ENCODE assay signal across 12 cellular contexts in the genomic region with DNA sequence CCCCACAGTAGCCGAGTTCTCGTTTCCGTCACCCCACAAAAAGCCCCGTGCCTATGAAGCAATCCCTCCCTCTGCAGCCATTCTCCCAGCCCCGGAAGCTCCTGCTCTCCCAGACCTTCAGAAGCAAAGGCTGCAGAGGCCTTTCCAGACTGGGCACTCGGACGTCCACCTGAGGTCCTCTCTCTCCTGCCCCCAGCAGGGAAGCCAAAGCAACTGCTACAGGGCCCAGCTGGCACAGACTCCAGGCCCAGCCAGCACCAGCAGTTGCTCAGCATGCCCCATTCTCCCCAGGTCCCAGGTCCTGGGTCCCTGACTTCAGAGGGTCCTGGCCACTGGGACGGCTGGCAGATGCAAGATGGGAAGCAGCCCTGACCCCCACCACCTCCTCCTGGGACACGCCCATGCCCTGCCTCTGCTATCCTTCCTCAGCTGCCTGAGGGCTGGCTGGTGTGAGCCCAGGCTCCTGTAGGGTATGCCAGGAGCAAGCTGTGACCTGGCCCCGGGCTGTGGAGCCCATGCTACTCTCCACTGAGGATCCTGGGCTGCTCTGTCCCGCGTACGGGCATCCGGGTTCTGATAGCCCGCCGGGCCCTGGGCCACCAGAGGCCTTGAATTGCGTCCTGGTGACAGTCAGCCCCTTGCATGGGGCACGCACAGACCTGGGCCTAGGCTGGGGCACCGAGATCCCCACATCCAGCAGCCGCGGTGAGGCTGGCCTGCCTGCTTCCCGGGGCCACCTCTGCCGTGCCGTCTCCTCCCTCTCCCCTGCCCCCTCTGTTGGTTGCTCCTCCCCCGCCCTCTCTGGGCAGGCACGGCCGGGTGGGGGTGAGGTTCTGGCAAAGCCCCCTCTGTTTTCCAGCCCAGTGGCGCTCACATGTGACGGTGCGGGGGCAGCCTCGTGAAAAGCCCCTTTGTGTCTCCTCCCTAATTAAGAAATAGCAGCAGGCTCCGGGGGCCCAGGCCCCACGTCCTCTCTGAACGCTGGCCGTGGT.
DNase-seq lines count a peak whose midpoint lies in the region; ATAC-seq and TF ChIP-seq lines count a peak whose summit lies in the region.
"Had no signal": no experiment of that assay in that cellular context is flagged by ENCODE, and none has a peak within 500 bp of the region (broad histone marks: within the 10 kb centered on the region; RNA-seq: fewer than 3 reads in every experiment).

No MANE protein-coding gene starts in this region.

- no peaks in the 10 kb centered on the region for H3K36me3 ChIP-seq in Peyer's patch
- H3K36me3 ChIP-seq: upper lobe of left lung had no signal

- no peak for ATAC-seq in activated naive CD4-positive, alpha-beta T cell treated with anti-CD3 and anti-CD28 coated beads, Interleukin-2, amount 50 U/mL, for 72 hours
- ATAC-seq in GM18909 (IDR thresholded peaks at IDR 0.05; ENCODE audit: poor library complexity, unreplicated experiment): no peak

- H3K27me3 Mint-ChIP-seq in activated naive CD4-positive, alpha-beta T cell treated with anti-CD3 and anti-CD28 coated beads, Interleukin-2, amount 50 U/mL, for 24 hours: no peaks in the 10 kb centered on the region
- H3K27me3 Mint-ChIP-seq in chondrocyte (ENCODE audit: low read depth) (no peaks in the 10 kb centered on the region), mesothelial cell of epicardium (ENCODE audit: low read depth) (no peaks in the 10 kb centered on the region)
- H3K27me3 Mint-ChIP-seq: dendritic cell treated with granulocyte-macrophage colony-stimulating factor and Interleukin-4, amounts not matched to agents 40 ng/mL and 50 ng/mL, for 4 days had no signal

- DNase-seq in activated naive CD4-positive, alpha-beta T cell treated with anti-CD3 and anti-CD28 coated beads, Interleukin-2, amount 50 U/mL, for 72 hours (ENCODE audit: low spot score in 2 of 2): no peak
- DNase-seq in chondrocyte (ENCODE audit: low spot score): no peak
- DNase-seq in midbrain (lab: John Stamatoyannopoulos, UW): peak; percentile 75
- no peak for DNase-seq in DMS53 treated with DMSO at 0.1 percent for 48 hours (lab: John Stamatoyannopoulos, UW; ENCODE audit: unreplicated experiment)
- DNase-seq in mesothelial cell of epicardium (ENCODE audit: low spot score in 2 of 2, unreplicated experiment in 2 of 2): no peak
- DNase-seq in Peyer's patch: no peak
- DNase-seq: activated naive CD4-positive, alpha-beta T cell treated with anti-CD3 and anti-CD28 coated beads, Interleukin-2, amount 50 U/mL, for 16 hours; kidney glomerular epithelial cell had no signal

- no peaks in the 10 kb centered on the region for H3K4me1 Mint-ChIP-seq in activated naive CD4-positive, alpha-beta T cell treated with anti-CD3 and anti-CD28 coated beads, Interleukin-2, amount 50 U/mL, for 24 hours
- H3K4me1 Mint-ChIP-seq in chondrocyte (ENCODE audit: low read depth) (no peaks in the 10 kb centered on the region), mesothelial cell of epicardium (no peaks in the 10 kb centered on the region)

- no peaks in the 10 kb centered on the region for H3K27me3 ChIP-seq in Peyer's patch
- H3K27me3 ChIP-seq: upper lobe of left lung had no signal

- no peaks in the 10 kb centered on the region for H3K9me3 ChIP-seq in Peyer's patch
- H3K9me3 ChIP-seq: upper lobe of left lung had no signal

- H3K27ac ChIP-seq in Peyer's patch: no peak overlapping the region
- H3K27ac ChIP-seq: upper lobe of left lung had no signal

- no peaks in the 10 kb centered on the region for H3K9me3 Mint-ChIP-seq in activated naive CD4-positive, alpha-beta T cell treated with anti-CD3 and anti-CD28 coated beads, Interleukin-2, amount 50 U/mL, for 24 hours
- H3K9me3 Mint-ChIP-seq in activated naive CD4-positive, alpha-beta T cell treated with anti-CD3 and anti-CD28 coated beads, Interleukin-2, amount 50 U/mL, for 72 hours: no peaks in the 10 kb centered on the region
- H3K9me3 Mint-ChIP-seq in chondrocyte (ENCODE audit: low read depth): no peaks in the 10 kb centered on the region
- H3K9me3 Mint-ChIP-seq in mesothelial cell of epicardium: no peaks in the 10 kb centered on the region
- H3K9me3 Mint-ChIP-seq: dendritic cell treated with granulocyte-macrophage colony-stimulating factor and Interleukin-4, amounts not matched to agents 40 ng/mL and 50 ng/mL, for 4 days had no signal

- no peak overlapping the region for H3K4me3 Mint-ChIP-seq in activated naive CD4-positive, alpha-beta T cell treated with anti-CD3 and anti-CD28 coated beads, Interleukin-2, amount 50 U/mL, for 24 hours
- H3K4me3 Mint-ChIP-seq in chondrocyte (ENCODE audit: unreplicated experiment): no peak overlapping the region
- H3K4me3 Mint-ChIP-seq in mesothelial cell of epicardium: no peak overlapping the region
- H3K4me3 Mint-ChIP-seq: dendritic cell treated with granulocyte-macrophage colony-stimulating factor and Interleukin-4, amounts not matched to agents 40 ng/mL and 50 ng/mL, for 4 days had no signal

- no peak for TF ChIP-seq POLR2A in Peyer's patch (IDR thresholded peaks at IDR 0.05)

- H3K27ac Mint-ChIP-seq in activated naive CD4-positive, alpha-beta T cell treated with anti-CD3 and anti-CD28 coated beads, Interleukin-2, amount 50 U/mL, for 24 hours: peak overlapping the region; percentile 46
- H3K27ac Mint-ChIP-seq in activated naive CD4-positive, alpha-beta T cell treated with anti-CD3 and anti-CD28 coated beads, Interleukin-2, amount 50 U/mL, for 72 hours: no peak overlapping the region
- H3K27ac Mint-ChIP-seq in chondrocyte (ENCODE audit: unreplicated experiment): no peak overlapping the region
- no peak overlapping the region for H3K27ac Mint-ChIP-seq in mesothelial cell of epicardium
- H3K27ac Mint-ChIP-seq: dendritic cell treated with granulocyte-macrophage colony-stimulating factor and Interleukin-4, amounts not matched to agents 40 ng/mL and 50 ng/mL, for 4 days had no signal

- no peaks in the 10 kb centered on the region for H3K4me1 ChIP-seq in Peyer's patch
- H3K4me1 ChIP-seq: upper lobe of left lung had no signal

- no peaks in the 10 kb centered on the region for H3K36me3 Mint-ChIP-seq in activated naive CD4-positive, alpha-beta T cell treated with anti-CD3 and anti-CD28 coated beads, Interleukin-2, amount 50 U/mL, for 24 hours
- no peaks in the 10 kb centered on the region for H3K36me3 Mint-ChIP-seq in activated naive CD4-positive, alpha-beta T cell treated with anti-CD3 and anti-CD28 coated beads, Interleukin-2, amount 50 U/mL, for 72 hours
- H3K36me3 Mint-ChIP-seq in chondrocyte (ENCODE audit: low read depth) (no peaks in the 10 kb centered on the region), mesothelial cell of epicardium (no peaks in the 10 kb centered on the region)

- peak; percentile 49 for TF ChIP-seq CTCF in chondrocyte (IDR thresholded peaks at IDR 0.05)
- TF ChIP-seq CTCF in mesothelial cell of epicardium (IDR thresholded peaks at IDR 0.05; ENCODE audit: unreplicated experiment): no peak
- TF ChIP-seq CTCF in Peyer's patch (IDR thresholded peaks at IDR 0.05): no peak

- no peak overlapping the region for H3K4me3 ChIP-seq in Peyer's patch
- H3K4me3 ChIP-seq: upper lobe of left lung had no signal
